ENCODE assay signal across 16 cellular contexts in genomic region chr10:11212686-11213085, GRCh38.
DNase-seq lines count a peak whose midpoint lies in the region; ATAC-seq and TF ChIP-seq lines count a peak whose summit lies in the region.
"Had no signal": no experiment of that assay in that cellular context is flagged by ENCODE, and none has a peak within 500 bp of the region (broad histone marks: within the 10 kb centered on the region; RNA-seq: fewer than 3 reads in every experiment).

No MANE protein-coding gene starts in this region.

- CTCF ChIA-PET in activated B cell treated with CpG ODN at 0.5 μM for 24 hours (lab: Charles Lee) = interaction anchor here (0.9 kb wide), 1 partner anchor 30 kb away, joined by 3 read pairs; no protein-coding TSS in a partner anchor

- H3K4me3 ChIP-seq in left ventricle myocardium inferior = no peak overlapping the region
- H3K4me3 ChIP-seq in effector memory CD4-positive, alpha-beta T cell (ENCODE audit: insufficient read depth, low read depth, low read length, poor library complexity, severe bottlenecking) = no peak overlapping the region
- H3K4me3 ChIP-seq: GM23338 had no signal

- H3K27ac Mint-ChIP-seq in activated B cell treated with CpG ODN at 0.5 μM for 24 hours = peak overlapping the region; percentile 76
- H3K27ac Mint-ChIP-seq: endodermal cell, GM23338 had no signal

- H3K36me3 Mint-ChIP-seq in activated B cell treated with CpG ODN at 0.5 μM for 24 hours (ENCODE audit: low read depth) = peaks cover 83% of the 10 kb centered on the region

- peaks cover 3% of the 10 kb centered on the region for H3K36me3 ChIP-seq in left ventricle myocardium inferior
- peaks cover 41% of the 10 kb centered on the region for H3K36me3 ChIP-seq in effector memory CD4-positive, alpha-beta T cell (ENCODE audit: control insufficient read depth, insufficient read depth, low read length)

- ATAC-seq in Right ventricle myocardium inferior = no peak
- ATAC-seq in activated B cell treated with CpG ODN at 0.5 μM for 24 hours (ENCODE audit: low read depth) = no peak
- ATAC-seq in GM21529 (IDR thresholded peaks at IDR 0.05; ENCODE audit: unreplicated experiment) = no peak

- peak overlapping the region; percentile 44 for H3K27ac ChIP-seq in left ventricle myocardium inferior (replicated peaks)
- H3K27ac ChIP-seq in effector memory CD4-positive, alpha-beta T cell (ENCODE audit: insufficient read depth, low read length, poor library complexity, severe bottlenecking) = peak overlapping the region; percentile 36

- H3K4me1 ChIP-seq in left ventricle myocardium inferior = peaks cover 78% of the 10 kb centered on the region
- H3K4me1 ChIP-seq in effector memory CD4-positive, alpha-beta T cell (ENCODE audit: control insufficient read depth, insufficient read depth, low read length, poor library complexity, severe bottlenecking) = peaks cover 69% of the 10 kb centered on the region

- peaks cover 89% of the 10 kb centered on the region for H3K4me1 Mint-ChIP-seq in activated B cell treated with CpG ODN at 0.5 μM for 24 hours

- H3K9me3 Mint-ChIP-seq in activated B cell treated with CpG ODN at 0.5 μM for 24 hours = no peaks in the 10 kb centered on the region
- H3K9me3 Mint-ChIP-seq: endodermal cell, GM23338, nephron had no signal

- intact Hi-C loops in left ventricle myocardium inferior (cut with micrococcal nuclease) = no loop called here
- intact Hi-C loops in Right ventricle myocardium inferior (cut with DNase I) = no loop called here
- intact Hi-C loops in activated B cell treated with CpG ODN at 0.5 μM for 24 hours (cut with micrococcal nuclease) = loop anchor here (1.0 kb wide), 1 partner anchor 11 kb away; no protein-coding TSS in a partner anchor

- no peak for TF ChIP-seq CTCF in left ventricle myocardium inferior (IDR thresholded peaks at IDR 0.05; ENCODE audit: borderline replicate concordance)
- no peak for TF ChIP-seq CTCF in activated B cell treated with CpG ODN at 0.5 μM for 24 hours (IDR thresholded peaks at IDR 0.05)

- no peaks in the 10 kb centered on the region for H3K27me3 ChIP-seq in left ventricle myocardium inferior (ENCODE audit: low read depth)
- no peaks in the 10 kb centered on the region for H3K27me3 ChIP-seq in effector memory CD4-positive, alpha-beta T cell (replicated peaks; ENCODE audit: control insufficient read depth, insufficient read depth, low read length, poor library complexity, severe bottlenecking)

- no peak overlapping the region for H3K4me3 Mint-ChIP-seq in activated B cell treated with CpG ODN at 0.5 μM for 24 hours
- H3K4me3 Mint-ChIP-seq: endodermal cell, GM23338, nephron had no signal

- no peak for DNase-seq in left ventricle myocardium inferior
- no peak for DNase-seq in Right ventricle myocardium inferior (ENCODE audit: missing footprints)
- no peak for DNase-seq in activated B cell treated with CpG ODN at 0.5 μM for 24 hours
- DNase-seq in effector memory CD4-positive, alpha-beta T cell = no peak
- DNase-seq in DMS79 treated with DMSO at 0.1 percent for 48 hours (lab: John Stamatoyannopoulos, UW) = no peak
- DNase-seq in DMS114 treated with DMSO at 0.1 percent for 48 hours (lab: John Stamatoyannopoulos, UW; ENCODE audit: unreplicated experiment) = no peak
- DNase-seq: activated effector memory CD4-positive, alpha-beta T cell treated with anti-CD3 and anti-CD28 coated beads, Interleukin-2, amount 50 U/mL, for 16 hours; DMS53; Kasumi-1; NCI-H1417 treated with DMSO at 0.1 percent for 48 hours; NCI-H2227 treated with DMSO at 0.1 percent for 48 hours; substantia nigra had no signal

- no peaks in the 10 kb centered on the region for H3K27me3 Mint-ChIP-seq in activated B cell treated with CpG ODN at 0.5 μM for 24 hours

- H3K9me3 ChIP-seq in left ventricle myocardium inferior (replicated peaks) = no peaks in the 10 kb centered on the region
- H3K9me3 ChIP-seq in effector memory CD4-positive, alpha-beta T cell (ENCODE audit: control insufficient read depth, low read length) = no peaks in the 10 kb centered on the region

- POLR2A ChIA-PET in activated B cell treated with CpG ODN at 0.5 μM for 24 hours (lab: Charles Lee) = interaction anchor here (0.6 to 2.3 kb wide), 5 partner anchors 14 to 47 kb away, joined by 3 to 9 read pairs (median 5); no protein-coding TSS in a partner anchor
